ENCODE assay signal across 15 cellular contexts in the genomic region with DNA sequence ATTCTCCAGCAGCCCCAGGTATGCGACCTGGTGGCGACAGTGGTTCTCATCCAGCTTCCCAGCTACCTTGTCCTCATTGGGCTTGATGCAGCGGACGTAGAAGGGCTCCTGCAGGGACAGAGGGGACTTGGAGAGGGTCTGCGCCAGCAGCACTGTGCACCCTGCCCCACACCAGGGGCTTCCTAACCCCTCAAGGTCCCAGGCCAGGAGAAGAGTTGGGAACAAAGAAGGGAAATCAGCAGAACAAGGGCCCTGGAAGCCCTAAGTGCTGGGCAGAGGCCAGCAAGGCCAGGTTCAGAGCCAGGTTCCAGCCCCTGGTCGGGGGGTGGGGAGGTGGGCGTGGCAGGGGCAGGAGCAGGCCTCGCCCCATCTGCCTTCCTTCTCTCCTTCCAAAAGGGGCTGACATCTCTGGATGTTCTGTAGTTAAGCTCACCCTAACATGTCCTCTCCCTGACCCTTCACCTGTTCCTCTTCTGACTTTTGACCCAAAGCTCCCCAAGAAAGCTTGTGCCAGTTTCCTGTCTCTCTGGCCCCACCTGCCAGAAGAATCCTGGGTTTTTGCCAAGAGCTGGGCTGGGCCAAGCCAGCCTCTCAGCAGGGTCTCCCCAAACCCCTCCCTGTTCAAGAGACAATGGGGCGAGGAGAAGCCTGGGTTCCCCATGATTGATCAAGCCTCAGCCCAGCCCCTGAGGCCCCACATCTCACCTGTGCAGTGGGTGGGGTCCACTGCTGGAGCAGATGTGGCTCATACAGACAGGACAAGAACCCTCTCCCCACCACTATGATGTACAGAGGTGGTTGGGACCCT. TPM values are rescaled to one million over a fixed set of nuclear protein-coding genes. Genes with fewer than 3 reads are reported as not detected.
DNase-seq lines count a peak whose midpoint lies in the region; TF ChIP-seq lines count a peak whose summit lies in the region.
"Had no signal": no experiment of that assay in that cellular context is flagged by ENCODE, and none has a peak within 500 bp of the region (broad histone marks: within the 10 kb centered on the region; RNA-seq: fewer than 3 reads in every experiment).

No MANE protein-coding gene starts in this region.

- TF ChIP-seq CTCF in GM13976 (IDR thresholded peaks at IDR 0.05; ENCODE audit: borderline replicate concordance, control extremely low read depth, extremely low read depth, insufficient read depth, missing control alignments) (no peak), lower leg skin (IDR thresholded peaks at IDR 0.05) (no peak)

- in situ Hi-C loops in GM13976 (cut with MboI; ENCODE audit: low sequenced_read_pairs, unreplicated experiment) = no loop called here

- DNase-seq in NCI-H146 (lab: John Stamatoyannopoulos, UW) (peak; percentile 35), NCI-H146 treated with DMSO at 0.1 percent for 48 hours (lab: John Stamatoyannopoulos, UW; ENCODE audit: unreplicated experiment) (no peak), islet precursor cell (peak; percentile 41), GM13976 (ENCODE audit: low spot score) (no peak), retina (no peak), lower leg skin (ENCODE audit: low spot score in 2 of 2) (no peak)
- peak; percentile 12 for DNase-seq in stimulated activated CD4-positive, alpha-beta T cell treated with anti-CD3 and anti-CD28 coated beads, Interleukin-15, amount 100 ng/mL, for 24 hours
- no peak for DNase-seq in stimulated activated CD4-positive, alpha-beta T cell treated with anti-CD3 and anti-CD28 coated beads, Interleukin-12 subunit alpha, Interleukin-12 subunit beta, amount 100 ng/mL, for 4 hours
- DNase-seq: CD4-positive, CD25-positive, alpha-beta regulatory T cell; colonic mucosa; glutamatergic neuron; KG1; NCI-H1417 treated with DMSO at 0.1 percent for 48 hours; NCI-H510A treated with DMSO at 0.1 percent for 48 hours; small intestine had no signal

- TF ChIP-seq POLR2A in lower leg skin (IDR thresholded peaks at IDR 0.05) = no peak

- no peak overlapping the region for H3K4me3 ChIP-seq in lower leg skin (ENCODE audit: low read depth, poor library complexity, severe bottlenecking)
- H3K4me3 ChIP-seq: colonic mucosa had no signal

- intact Hi-C loops in lower leg skin (cut with DNase I; ENCODE audit: low total_unique reads) = no loop called here

- WGBS in lower leg skin, 2 donors = 84 to 86% methylated on average over 9 of the region's 9 CpGs

RNA-seq across cellular contexts. Expression of gene MYO1G, which starts 11.9 kb away (rescaled TPM):
- total RNA-seq in lower leg skin = 1 to 10 TPM; 1.1 to 3.0 (median 2.2) TPM

RNA-seq across cellular contexts. Expression of gene CCM2, which starts 33.1 kb away (rescaled TPM):
- 10 to 100 TPM; 25.1 to 45.7 (median 32.6) TPM for total RNA-seq in lower leg skin

Comparison
In these comparisons a context has a peak if more than half of its experiments do, and no peak if none do; other contexts are left out.
1. DNase-seq: peak in NCI-H146 (single experiment), stimulated activated CD4-positive, alpha-beta T cell treated with anti-CD3 and anti-CD28 coated beads, Interleukin-15, amount 100 ng/mL, for 24 hours (single experiment) and islet precursor cell (single experiment); none in NCI-H146 treated with DMSO at 0.1 percent for 48 hours (single experiment), stimulated activated CD4-positive, alpha-beta T cell treated with anti-CD3 and anti-CD28 coated beads, Interleukin-12 subunit alpha, Interleukin-12 subunit beta, amount 100 ng/mL, for 4 hours (single experiment), GM13976 (single experiment), retina (single experiment) and lower leg skin (0 of 2).